Comparison of ENCODE assay signal across 8 cellular contexts in genomic region chr15:98649621-98649995, GRCh38. TPM values are rescaled to one million over a fixed set of nuclear protein-coding genes. Genes with fewer than 3 reads are reported as not detected.
A peak's percentile ranks its signal among the peaks of the same experiment; 100 is the strongest.
DNase-seq lines count a peak whose midpoint lies in the region; ATAC-seq and TF ChIP-seq lines count a peak whose summit lies in the region.

No MANE protein-coding gene starts in this region.

- no peak for TF ChIP-seq RAD21 in Ishikawa (IDR thresholded peaks at IDR 0.05; ENCODE audit: low read depth)

- peak overlapping the region; percentile 95 for H3K4me3 ChIP-seq in BE2C (ENCODE audit: low read depth, low read length)
- peak overlapping the region; percentile 79 for H3K4me3 ChIP-seq in epithelial cell of esophagus (ENCODE audit: low read length)
- H3K4me3 ChIP-seq in testis = peak overlapping the region; percentile 70 to 78

- H3K27ac ChIP-seq in testis = peak overlapping the region; percentile 87 to 94

- H3K36me3 Mint-ChIP-seq in activated CD8-positive, alpha-beta memory T cell treated with anti-CD3 and anti-CD28 coated beads, Interleukin-2, amount 10 ng/mL, durations not matched to agents 7 days and 5 days = peaks cover 2% of the 10 kb centered on the region

- peak; percentile 54 for DNase-seq in BE2C
- DNase-seq in activated CD8-positive, alpha-beta memory T cell treated with anti-CD3 and anti-CD28 coated beads, Interleukin-2, amount 10 ng/mL, durations not matched to agents 7 days and 5 days = no peak
- no peak for DNase-seq in epithelial cell of esophagus (ENCODE audit: low read depth)
- peak; percentile 80 for DNase-seq in myocyte (ENCODE audit: low read depth)
- no peak for DNase-seq in testis
- DNase-seq in NK-92 (lab: John Stamatoyannopoulos, UW; ENCODE audit: unreplicated experiment) = no peak

- WGBS in testis, 2 donors = 0% methylated on average over 16 to 25 of the region's 45 CpGs

- TF ChIP-seq CTCF in BE2C (IDR thresholded peaks at IDR 0.05; ENCODE audit: low read depth, low read length) = no peak
- no peak for TF ChIP-seq CTCF in epithelial cell of esophagus (IDR thresholded peaks at IDR 0.05; ENCODE audit: insufficient read depth, low read depth, low read length, missing control alignments)
- TF ChIP-seq CTCF in testis (IDR thresholded peaks at IDR 0.05) = peak in 1 of 3 experiments; percentile 2

- H3K27me3 ChIP-seq in BE2C (peaks cover 26% of the 10 kb centered on the region), testis (no peaks in the 10 kb centered on the region)

- no peak for TF ChIP-seq EP300 in Ishikawa (IDR thresholded peaks at IDR 0.05; ENCODE audit: borderline replicate concordance)

- ATAC-seq in activated CD8-positive, alpha-beta memory T cell treated with anti-CD3 and anti-CD28 coated beads, Interleukin-2, amount 10 ng/mL, durations not matched to agents 7 days and 5 days = no peak
- no peak for ATAC-seq in HG03521 (IDR thresholded peaks at IDR 0.05; ENCODE audit: unreplicated experiment)

- H3K27ac Mint-ChIP-seq in activated CD8-positive, alpha-beta memory T cell treated with anti-CD3 and anti-CD28 coated beads, Interleukin-2, amount 10 ng/mL, durations not matched to agents 7 days and 5 days = no peak overlapping the region

- CTCF ChIA-PET in activated CD8-positive, alpha-beta memory T cell treated with anti-CD3 and anti-CD28 coated beads, Interleukin-2, amount 10 ng/mL, durations not matched to agents 7 days and 5 days (lab: Charles Lee) = interaction anchor here (3.8 kb wide), 1 partner anchor 131 kb away, joined by 27 read pairs; no protein-coding TSS in a partner anchor

- H3K4me1 Mint-ChIP-seq in activated CD8-positive, alpha-beta memory T cell treated with anti-CD3 and anti-CD28 coated beads, Interleukin-2, amount 10 ng/mL, durations not matched to agents 7 days and 5 days = peaks cover 28% of the 10 kb centered on the region

- no peaks in the 10 kb centered on the region for H3K9me3 Mint-ChIP-seq in activated CD8-positive, alpha-beta memory T cell treated with anti-CD3 and anti-CD28 coated beads, Interleukin-2, amount 10 ng/mL, durations not matched to agents 7 days and 5 days (ENCODE audit: low read depth)

- peaks cover 54% of the 10 kb centered on the region for H3K27me3 Mint-ChIP-seq in activated CD8-positive, alpha-beta memory T cell treated with anti-CD3 and anti-CD28 coated beads, Interleukin-2, amount 10 ng/mL, durations not matched to agents 7 days and 5 days

- TF ChIP-seq POLR2A in testis (IDR thresholded peaks at IDR 0.05) = no peak

- intact Hi-C loops in testis (cut with DNase I; ENCODE audit: low total_unique reads) = loop anchor here (5.0 kb wide), 1 partner anchor 408 kb away; no protein-coding TSS in a partner anchor

- H3K9me3 ChIP-seq in BE2C (no peaks in the 10 kb centered on the region), testis (no peaks in the 10 kb centered on the region)

- peaks cover 3% of the 10 kb centered on the region for H3K4me1 ChIP-seq in BE2C
- peaks cover 11% of the 10 kb centered on the region for H3K4me1 ChIP-seq in testis

- H3K36me3 ChIP-seq in BE2C (peaks cover 10% of the 10 kb centered on the region), testis (ENCODE audit: low read depth, missing control alignments) (no peaks in the 10 kb centered on the region)

- peak overlapping the region; percentile 54 for H3K4me3 Mint-ChIP-seq in activated CD8-positive, alpha-beta memory T cell treated with anti-CD3 and anti-CD28 coated beads, Interleukin-2, amount 10 ng/mL, durations not matched to agents 7 days and 5 days

TF ChIP-seq in Ishikawa, 13 proteins besides CTCF, POLR2A, EP300 and RAD21:
- peak; percentile 52; the same call in 1 of the 2 replicates for TF ChIP-seq ZBTB7A (IDR thresholded peaks at IDR 0.05; ENCODE audit: low read depth)
- no peak for TF ChIP-seq FOXM1 (IDR thresholded peaks at IDR 0.05; ENCODE audit: borderline replicate concordance, low read depth)
- no peak; the same call in 1 of the 2 replicates for TF ChIP-seq TAF1 (IDR thresholded peaks at IDR 0.05; ENCODE audit: low read depth)
- TF ChIP-seq USF1 (IDR thresholded peaks at IDR 0.05) = no peak
- TF ChIP-seq MAX (IDR thresholded peaks at IDR 0.05) = peak; percentile 21; the same call in 1 of the 2 replicates
- TF ChIP-seq CEBPB (IDR thresholded peaks at IDR 0.05) = no peak
- no peak for TF ChIP-seq TEAD4 (IDR thresholded peaks at IDR 0.05)
- no peak for TF ChIP-seq NFIC (IDR thresholded peaks at IDR 0.05)
- no peak for TF ChIP-seq REST (IDR thresholded peaks at IDR 0.05; ENCODE audit: low read depth)
- no peak for TF ChIP-seq CREB1 (IDR thresholded peaks at IDR 0.05; ENCODE audit: low read depth)

RNA-seq across cellular contexts. Expression of gene IGF1R, which starts 1.3 kb away (rescaled TPM):
- polyA plus RNA-seq in BE2C (2012; ENCODE audit: insufficient read depth, insufficient read length, low read depth) = 42.3 TPM
- total RNA-seq in activated CD8-positive, alpha-beta memory T cell treated with anti-CD3 and anti-CD28 coated beads, Interleukin-2, amount 10 ng/mL, durations not matched to agents 7 days and 5 days = 1 to 10 TPM; 6.2 to 7.0 TPM
- 9.6 and 21.2 TPM in 2 replicates for total RNA-seq in myocyte
- 38.7 TPM for polyA plus RNA-seq in myocyte (2012)
- total RNA-seq in testis = 100 to 1,000 TPM; 157 to 172 TPM
- polyA plus RNA-seq in testis (ENCODE audit: insufficient read depth, low read depth, low replicate concordance) = 25.8 TPM

Comparison
In these comparisons a context has a peak if more than half of its experiments do, and no peak if none do; other contexts are left out.
1. DNase-seq: peak in BE2C (single experiment) and myocyte (single experiment); none in activated CD8-positive, alpha-beta memory T cell treated with anti-CD3 and anti-CD28 coated beads, Interleukin-2, amount 10 ng/mL, durations not matched to agents 7 days and 5 days (single experiment), epithelial cell of esophagus (single experiment), testis (single experiment) and NK-92 (single experiment).
2. Peak in every context shown above with its lines, with median percentiles within 50 percentile points of each other: H3K4me3 ChIP-seq.